8 cellular contexts compared by ENCODE assay signal in the genomic region with DNA sequence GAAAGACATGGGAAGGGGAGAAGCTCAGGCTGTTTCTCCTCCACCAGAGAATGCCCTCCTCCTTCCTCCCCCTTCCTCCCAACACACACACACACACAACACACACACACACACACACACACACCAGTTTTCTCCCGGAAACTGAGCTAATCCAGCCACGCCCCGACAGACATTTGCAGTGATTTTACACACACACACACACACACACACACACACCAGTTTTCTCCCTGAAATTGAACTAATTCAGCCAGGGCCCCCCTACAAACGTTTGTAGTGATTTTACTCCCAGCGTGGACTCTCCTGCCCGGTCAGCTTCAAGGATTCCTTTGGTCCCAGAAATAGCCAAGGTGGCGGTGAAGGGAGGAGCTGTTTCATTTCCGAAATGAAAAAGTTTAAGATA. TPM values are rescaled to one million over a fixed set of nuclear protein-coding genes. Genes with fewer than 3 reads are reported as not detected.
DNase-seq lines count a peak whose midpoint lies in the region; ATAC-seq and TF ChIP-seq lines count a peak whose summit lies in the region.

No MANE protein-coding gene starts in this region.

- peak overlapping the region; percentile 73 for H3K9ac ChIP-seq in mucosa of stomach (ENCODE audit: low read length)

- H3K9me3 ChIP-seq in esophagus muscularis mucosa (no peaks in the 10 kb centered on the region), mucosa of stomach (ENCODE audit: control insufficient read depth, low read length) (no peaks in the 10 kb centered on the region), vagina (no peaks in the 10 kb centered on the region), HAP-1 (no peaks in the 10 kb centered on the region)

- TF ChIP-seq EP300 in esophagus muscularis mucosa (IDR thresholded peaks at IDR 0.05), result no peak

- intact Hi-C loops in activated CD4-positive, alpha-beta T cell treated with anti-CD3 and anti-CD28 coated beads for 36 hours (cut with DNase I, micrococcal nuclease), result loop anchor here in 1 of 2 experiments (1.0 kb wide), 3 partner anchors 32 to 187 kb away; a partner anchor contains a TSS
- intact Hi-C loops in esophagus muscularis mucosa (cut with DNase I) (loop anchor here (10.0 kb wide), 1 partner anchor 90 kb away; no protein-coding TSS in a partner anchor), vagina (cut with DNase I) (no loop called here)

- POLR2A ChIA-PET in activated CD4-positive, alpha-beta T cell treated with anti-CD3 and anti-CD28 coated beads for 36 hours (lab: Charles Lee), result interaction anchor here (0.6 kb wide), 1 partner anchor 364 kb away, joined by 3 read pairs; no protein-coding TSS in a partner anchor

- H3K36me3 Mint-ChIP-seq in activated CD4-positive, alpha-beta T cell treated with anti-CD3 and anti-CD28 coated beads for 36 hours (ENCODE audit: low read depth), result peaks cover 5% of the 10 kb centered on the region

- H3K27me3 Mint-ChIP-seq in activated CD4-positive, alpha-beta T cell treated with anti-CD3 and anti-CD28 coated beads for 36 hours, result no peaks in the 10 kb centered on the region

- no peaks in the 10 kb centered on the region for H3K9me3 Mint-ChIP-seq in activated CD4-positive, alpha-beta T cell treated with anti-CD3 and anti-CD28 coated beads for 36 hours (ENCODE audit: low read depth)

- no peak for TF ChIP-seq CTCF in esophagus muscularis mucosa (IDR thresholded peaks at IDR 0.05)
- TF ChIP-seq CTCF in vagina (IDR thresholded peaks at IDR 0.05), result no peak

- H3K4me1 Mint-ChIP-seq in activated CD4-positive, alpha-beta T cell treated with anti-CD3 and anti-CD28 coated beads for 36 hours, result peaks cover 13% of the 10 kb centered on the region

- CTCF ChIA-PET in activated CD4-positive, alpha-beta T cell treated with anti-CD3 and anti-CD28 coated beads for 36 hours (lab: Charles Lee), result interaction anchor here (0.5 to 1.6 kb wide), 7 partner anchors 9 to 1246 kb away, joined by 3 to 6 read pairs (median 3); a partner anchor contains a TSS

- no peak for ATAC-seq in activated CD4-positive, alpha-beta T cell treated with anti-CD3 and anti-CD28 coated beads for 36 hours
- ATAC-seq in GM18520 (IDR thresholded peaks at IDR 0.05; ENCODE audit: unreplicated experiment), result no peak

- WGBS in esophagus muscularis mucosa, result 11% methylated on average over 8 of the region's 8 CpGs

- peaks cover 0 to 6% (median 2%) of the 10 kb centered on the region in 4 donors for H3K4me1 ChIP-seq in esophagus muscularis mucosa
- no peaks in the 10 kb centered on the region for H3K4me1 ChIP-seq in mucosa of stomach (ENCODE audit: control insufficient read depth, insufficient read depth, low read length)
- peaks cover 6% of the 10 kb centered on the region for H3K4me1 ChIP-seq in vagina
- no peaks in the 10 kb centered on the region for H3K4me1 ChIP-seq in HAP-1

- H3K27ac Mint-ChIP-seq in activated CD4-positive, alpha-beta T cell treated with anti-CD3 and anti-CD28 coated beads for 36 hours, result peak overlapping the region; percentile 44

- TF ChIP-seq POLR2A in esophagus muscularis mucosa (IDR thresholded peaks at IDR 0.05; ENCODE audit: low read depth) (no peak), vagina (IDR thresholded peaks at IDR 0.05) (no peak)

- H3K4me3 ChIP-seq in esophagus muscularis mucosa (peak overlapping the region; percentile 63 to 80 (median 73)), mucosa of stomach (ENCODE audit: low read length) (peak overlapping the region; percentile 37), vagina (peak overlapping the region; percentile 51 to 78), HAP-1 (no peak overlapping the region)

- H3K4me3 Mint-ChIP-seq in activated CD4-positive, alpha-beta T cell treated with anti-CD3 and anti-CD28 coated beads for 36 hours, result peak overlapping the region; percentile 60

- H3K27me3 ChIP-seq in esophagus muscularis mucosa (no peaks in the 10 kb centered on the region), mucosa of stomach (ENCODE audit: control insufficient read depth, insufficient read depth, low read length) (no peaks in the 10 kb centered on the region), vagina (no peaks in the 10 kb centered on the region), HAP-1 (ENCODE audit: low read depth) (no peaks in the 10 kb centered on the region)

- peak; percentile 39 for DNase-seq in activated CD4-positive, alpha-beta T cell treated with anti-CD3 and anti-CD28 coated beads for 36 hours
- DNase-seq in activated CD4-positive, alpha-beta T cell treated with anti-CD3 and anti-CD28 coated beads, Interleukin-2, amount 50 U/mL, for 1 hour, result no peak
- peak; percentile 16 for DNase-seq in T-helper 9 cell
- no peak for DNase-seq in esophagus muscularis mucosa (ENCODE audit: extremely low spot score)
- DNase-seq in vagina (ENCODE audit: extremely low spot score in 2 of 2), result no peak
- no peak for DNase-seq in HAP-1 (ENCODE audit: low spot score in 2 of 2)

- H3K27ac ChIP-seq in esophagus muscularis mucosa (replicated peaks in 1 of 4) (peak overlapping the region; percentile 54 to 80 (median 65)), vagina (peak overlapping the region; percentile 76)

- H3K36me3 ChIP-seq in esophagus muscularis mucosa, result no peaks in the 10 kb centered on the region
- H3K36me3 ChIP-seq in mucosa of stomach (ENCODE audit: control insufficient read depth, insufficient read depth, low read length), result no peaks in the 10 kb centered on the region
- no peaks in the 10 kb centered on the region for H3K36me3 ChIP-seq in vagina
- H3K36me3 ChIP-seq in HAP-1 (replicated peaks), result no peaks in the 10 kb centered on the region

- in situ Hi-C loops in HAP-1 (cut with MboI; ENCODE audit: low sequenced_read_pairs), result no loop called here

RNA-seq across cellular contexts. Expression of a gene that starts 32.9 kb away (rescaled TPM):
- total RNA-seq in activated CD4-positive, alpha-beta T cell treated with anti-CD3 and anti-CD28 coated beads for 36 hours, result 10 to 100 TPM; 25.3 to 33.5 TPM
- 10 to 100 TPM; 14.5 to 21.0 (median 17.8) TPM for total RNA-seq in esophagus muscularis mucosa
- total RNA-seq in vagina, result 20.4 TPM

Comparison
In these comparisons a context has a peak if more than half of its experiments do, and no peak if none do; other contexts are left out.
1. DNase-seq: peak in activated CD4-positive, alpha-beta T cell treated with anti-CD3 and anti-CD28 coated beads for 36 hours (single experiment) and T-helper 9 cell (single experiment); none in activated CD4-positive, alpha-beta T cell treated with anti-CD3 and anti-CD28 coated beads, Interleukin-2, amount 50 U/mL, for 1 hour (single experiment), esophagus muscularis mucosa (single experiment), vagina (0 of 2) and HAP-1 (0 of 2).